Comparison of ENCODE assay signal across 8 cellular contexts in genomic region chr14:90060965-90061848, GRCh38. TPM values are rescaled to one million over a fixed set of nuclear protein-coding genes. Genes with fewer than 3 reads are reported as not detected.
DNase-seq lines count a peak whose midpoint lies in the region; ATAC-seq and TF ChIP-seq lines count a peak whose summit lies in the region.

No MANE protein-coding gene starts in this region.

- no peak overlapping the region for H3K9ac ChIP-seq in colonic mucosa (ENCODE audit: low read depth in 2 of 2, low read length in 2 of 2)

- ATAC-seq in GM18868 (IDR thresholded peaks at IDR 0.05; ENCODE audit: unreplicated experiment) = peak; percentile 5
- no peak for ATAC-seq in HG02840 (IDR thresholded peaks at IDR 0.05; ENCODE audit: low FRiP score, unreplicated experiment)

- H3K27ac ChIP-seq in colonic mucosa (no peak overlapping the region), mesodermal cell (ENCODE audit: low read depth, low read length, severe bottlenecking) (no peak overlapping the region)

- intact Hi-C loops in colonic mucosa (cut with DNase I) = no loop called here

- DNase-seq in AG04449 (ENCODE audit: low read depth, low spot score) = no peak
- peak; percentile 41 for DNase-seq in NCI-H1105 treated with DMSO at 0.1 percent for 48 hours (lab: John Stamatoyannopoulos, UW)
- no peak for DNase-seq in colonic mucosa
- no peak for DNase-seq in NCI-H2081 treated with DMSO at 0.1 percent for 48 hours (lab: John Stamatoyannopoulos, UW)
- DNase-seq in DMS114 treated with DMSO at 0.1 percent for 48 hours (lab: John Stamatoyannopoulos, UW; ENCODE audit: unreplicated experiment) = no peak

- H3K27me3 ChIP-seq in colonic mucosa = peaks cover 48% of the 10 kb centered on the region

- POLR2A ChIA-PET in AG04449 (lab: Yijun Ruan, JAX) = no interaction called here

- WGBS in mesodermal cell (ENCODE audit: insufficient coverage in 2 of 2), 2 experiments = 0 to 2% methylated on average over 25 to 56 of the region's 81 CpGs

- H3K4me3 ChIP-seq in AG04449 (ENCODE audit: low read depth, low read length) (peak overlapping the region; percentile 55), colonic mucosa (peak overlapping the region; percentile 44), mesodermal cell (ENCODE audit: extremely low read depth, insufficient read depth, low read length, poor library complexity, severe bottlenecking) (peak overlapping the region; percentile 33)

- CTCF ChIA-PET in AG04449 (lab: Yijun Ruan, JAX) = interaction anchor here (2.6 to 3.4 kb wide), 2 partner anchors 87 to 175 kb away, joined by 7 to 14 read pairs; no protein-coding TSS in a partner anchor

- peaks cover 19% of the 10 kb centered on the region for H3K4me1 ChIP-seq in colonic mucosa
- H3K4me1 ChIP-seq in mesodermal cell (ENCODE audit: control insufficient read depth, insufficient read depth, low read length, poor library complexity, severe bottlenecking) = no peaks in the 10 kb centered on the region

- TF ChIP-seq CTCF in AG04449 (IDR thresholded peaks at IDR 0.05; ENCODE audit: insufficient read depth, low read length, missing control alignments) (no peak), colonic mucosa (IDR thresholded peaks at IDR 0.05) (no peak)

- no peaks in the 10 kb centered on the region for H3K9me3 ChIP-seq in colonic mucosa
- no peaks in the 10 kb centered on the region for H3K9me3 ChIP-seq in mesodermal cell (ENCODE audit: control insufficient read depth, low read length)

- H3K36me3 ChIP-seq in colonic mucosa (no peaks in the 10 kb centered on the region), mesodermal cell (ENCODE audit: control insufficient read depth, insufficient read depth, low read length) (no peaks in the 10 kb centered on the region)

RNA-seq across cellular contexts. Expression of gene KCNK13, which starts 0.6 kb away (rescaled TPM):
- under 1 TPM; 0.15 to 0.32 TPM for total RNA-seq in colonic mucosa
- polyA plus RNA-seq in mesodermal cell (2013, experiment 1 of 2) = not detected
- polyA plus RNA-seq in mesodermal cell (2013, experiment 2 of 2) = 0.10 TPM
